In the genomic region with DNA sequence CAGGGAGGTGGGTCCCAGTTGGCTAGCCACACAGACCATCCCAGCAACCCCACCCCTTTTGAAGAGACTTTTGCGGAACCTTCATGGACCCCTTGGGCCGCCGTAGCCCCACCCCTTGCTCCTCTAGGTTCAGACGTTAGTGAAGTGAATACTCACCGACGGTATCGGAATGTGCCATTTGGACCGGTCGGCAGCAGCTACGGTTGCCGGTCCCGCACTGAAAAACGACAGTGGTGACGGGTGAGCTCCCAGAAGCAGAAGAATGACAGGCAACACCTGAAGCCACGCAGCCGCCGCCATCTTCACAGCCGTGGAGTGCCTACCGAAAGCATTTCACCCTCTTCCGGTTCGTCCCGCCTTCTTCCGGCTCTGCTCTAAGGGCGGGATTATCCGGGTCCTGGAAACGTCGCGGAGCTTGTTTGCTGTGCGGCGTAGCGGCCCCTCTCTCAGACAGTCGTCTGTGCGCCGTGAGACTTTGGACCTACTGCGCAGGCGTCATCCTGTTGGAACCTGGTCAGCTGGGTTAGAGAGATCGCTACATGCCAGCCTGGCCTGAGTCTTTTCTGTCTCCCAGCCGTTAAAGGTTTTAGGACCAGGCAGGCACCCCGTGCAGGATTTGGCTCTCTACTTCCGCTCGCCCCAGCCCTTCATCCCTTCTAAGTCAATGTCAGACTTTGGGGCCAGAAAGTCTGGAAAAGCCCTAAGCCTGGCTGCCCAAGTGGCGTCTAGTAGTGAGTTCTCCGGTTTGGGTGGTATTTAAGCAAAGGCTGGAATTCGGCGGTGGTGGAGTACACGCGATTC, we compare ENCODE assay signal across 8 cellular contexts. TPM values are rescaled to one million over a fixed set of nuclear protein-coding genes. Genes with fewer than 3 reads are reported as not detected.
DNase-seq lines count a peak whose midpoint lies in the region; ATAC-seq and TF ChIP-seq lines count a peak whose summit lies in the region.

A gene with protein sequence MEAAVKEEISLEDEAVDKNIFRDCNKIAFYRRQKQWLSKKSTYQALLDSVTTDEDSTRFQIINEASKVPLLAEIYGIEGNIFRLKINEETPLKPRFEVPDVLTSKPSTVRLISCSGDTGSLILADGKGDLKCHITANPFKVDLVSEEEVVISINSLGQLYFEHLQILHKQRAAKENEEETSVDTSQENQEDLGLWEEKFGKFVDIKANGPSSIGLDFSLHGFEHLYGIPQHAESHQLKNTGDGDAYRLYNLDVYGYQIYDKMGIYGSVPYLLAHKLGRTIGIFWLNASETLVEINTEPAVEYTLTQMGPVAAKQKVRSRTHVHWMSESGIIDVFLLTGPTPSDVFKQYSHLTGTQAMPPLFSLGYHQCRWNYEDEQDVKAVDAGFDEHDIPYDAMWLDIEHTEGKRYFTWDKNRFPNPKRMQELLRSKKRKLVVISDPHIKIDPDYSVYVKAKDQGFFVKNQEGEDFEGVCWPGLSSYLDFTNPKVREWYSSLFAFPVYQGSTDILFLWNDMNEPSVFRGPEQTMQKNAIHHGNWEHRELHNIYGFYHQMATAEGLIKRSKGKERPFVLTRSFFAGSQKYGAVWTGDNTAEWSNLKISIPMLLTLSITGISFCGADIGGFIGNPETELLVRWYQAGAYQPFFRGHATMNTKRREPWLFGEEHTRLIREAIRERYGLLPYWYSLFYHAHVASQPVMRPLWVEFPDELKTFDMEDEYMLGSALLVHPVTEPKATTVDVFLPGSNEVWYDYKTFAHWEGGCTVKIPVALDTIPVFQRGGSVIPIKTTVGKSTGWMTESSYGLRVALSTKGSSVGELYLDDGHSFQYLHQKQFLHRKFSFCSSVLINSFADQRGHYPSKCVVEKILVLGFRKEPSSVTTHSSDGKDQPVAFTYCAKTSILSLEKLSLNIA (N-terminal part only) (plus strand): TSS at position 103 of the 801 bp plus-strand sequence. CDS start 1,281 bp downstream, outside the sequence.
A gene with protein sequence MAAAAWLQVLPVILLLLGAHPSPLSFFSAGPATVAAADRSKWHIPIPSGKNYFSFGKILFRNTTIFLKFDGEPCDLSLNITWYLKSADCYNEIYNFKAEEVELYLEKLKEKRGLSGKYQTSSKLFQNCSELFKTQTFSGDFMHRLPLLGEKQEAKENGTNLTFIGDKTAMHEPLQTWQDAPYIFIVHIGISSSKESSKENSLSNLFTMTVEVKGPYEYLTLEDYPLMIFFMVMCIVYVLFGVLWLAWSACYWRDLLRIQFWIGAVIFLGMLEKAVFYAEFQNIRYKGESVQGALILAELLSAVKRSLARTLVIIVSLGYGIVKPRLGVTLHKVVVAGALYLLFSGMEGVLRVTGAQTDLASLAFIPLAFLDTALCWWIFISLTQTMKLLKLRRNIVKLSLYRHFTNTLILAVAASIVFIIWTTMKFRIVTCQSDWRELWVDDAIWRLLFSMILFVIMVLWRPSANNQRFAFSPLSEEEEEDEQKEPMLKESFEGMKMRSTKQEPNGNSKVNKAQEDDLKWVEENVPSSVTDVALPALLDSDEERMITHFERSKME (minus strand): TSS at position 335 of the 801 bp plus-strand sequence. CDS start 35 bp downstream, at position 300.

- H3K4me3 Mint-ChIP-seq in activated CD4-positive, alpha-beta T cell treated with anti-CD3 and anti-CD28 coated beads, Interleukin-2, amount 10 ng/mL, durations not matched to agents 24 days and 14 days = peak within 1 kb of the TSS; percentile 95

- H3K4me3 ChIP-seq in BJ (ENCODE audit: low read depth, low read length) = peak within 1 kb of the TSS; percentile 97
- H3K4me3 ChIP-seq in coronary artery = peak within 1 kb of the TSS; percentile 92

- peaks cover 17% of the 10 kb centered on the region for H3K36me3 Mint-ChIP-seq in activated CD4-positive, alpha-beta T cell treated with anti-CD3 and anti-CD28 coated beads, Interleukin-2, amount 10 ng/mL, durations not matched to agents 24 days and 14 days (ENCODE audit: low read depth)

- DNase-seq in BJ (ENCODE audit: low read depth) (peak; percentile 94), NCI-H526 treated with DMSO at 0.1 percent for 48 hours (lab: John Stamatoyannopoulos, UW) (peak; percentile 97), coronary artery (ENCODE audit: low spot score) (peak; percentile 99)
- peak; percentile 99 for DNase-seq in activated CD4-positive, alpha-beta T cell treated with anti-CD3 and anti-CD28 coated beads, Interleukin-2, amount 10 ng/mL, durations not matched to agents 24 days and 14 days
- peak; percentile 84 to 90 for DNase-seq in stimulated activated CD4-positive, alpha-beta T cell treated with anti-CD3 and anti-CD28 coated beads, Interleukin-1b, Interleukin-23, amount 100 ng/mL, for 4 hours (ENCODE audit: low read depth in 2 of 2)

- ATAC-seq in GM19324 (IDR thresholded peaks at IDR 0.05; ENCODE audit: low FRiP score, unreplicated experiment) (peak; percentile 95), HG03469 (IDR thresholded peaks at IDR 0.05; ENCODE audit: unreplicated experiment) (peak; percentile 72)

- H3K27me3 Mint-ChIP-seq in activated CD4-positive, alpha-beta T cell treated with anti-CD3 and anti-CD28 coated beads, Interleukin-2, amount 10 ng/mL, durations not matched to agents 24 days and 14 days = no peaks in the 10 kb centered on the region

- H3K4me1 Mint-ChIP-seq in activated CD4-positive, alpha-beta T cell treated with anti-CD3 and anti-CD28 coated beads, Interleukin-2, amount 10 ng/mL, durations not matched to agents 24 days and 14 days = peaks cover 39% of the 10 kb centered on the region

- intact Hi-C loops in activated CD4-positive, alpha-beta T cell treated with anti-CD3 and anti-CD28 coated beads, Interleukin-2, amount 10 ng/mL, durations not matched to agents 24 days and 14 days (cut with micrococcal nuclease) = loop anchor here (1.0 to 10.0 kb wide), 7 partner anchors 64 to 834 kb away; a partner anchor contains a TSS

- no peak for TF ChIP-seq CTCF in BJ (IDR thresholded peaks at IDR 0.05; ENCODE audit: insufficient read depth, low read depth, low read length)
- no peak for TF ChIP-seq CTCF in coronary artery (IDR thresholded peaks at IDR 0.05)

- H3K27me3 ChIP-seq in BJ (ENCODE audit: control insufficient read depth, insufficient read depth, low read length) (no peaks in the 10 kb centered on the region), layer of hippocampus (ENCODE audit: control insufficient read depth, insufficient read depth, low read length) (no peaks in the 10 kb centered on the region)

- H3K36me3 ChIP-seq in BJ (ENCODE audit: control insufficient read depth, insufficient read depth, low read length) = 0 out of 2 replicates have a peak, but pooled peaks cover under 1% of the 10 kb centered on the region

- CTCF ChIA-PET in BJ (lab: Yijun Ruan, JAX) = interaction anchor here (1.0 to 1.1 kb wide), 2 partner anchors 14 to 73 kb away, joined by 3 to 6 read pairs; no protein-coding TSS in a partner anchor

- POLR2A ChIA-PET in BJ (lab: Charles Lee) = interaction anchor here (0.6 to 1.0 kb wide), 3 partner anchors 65 to 222 kb away, joined by 3 to 6 read pairs (median 5); a partner anchor contains a TSS

- peak within 1 kb of the TSS; percentile 85 to 99 for H3K27ac ChIP-seq in coronary artery
- peak within 1 kb of the TSS; percentile 98 for H3K27ac ChIP-seq in layer of hippocampus (ENCODE audit: low read depth, low read length)

- no peaks in the 10 kb centered on the region for H3K9me3 Mint-ChIP-seq in activated CD4-positive, alpha-beta T cell treated with anti-CD3 and anti-CD28 coated beads, Interleukin-2, amount 10 ng/mL, durations not matched to agents 24 days and 14 days

- H3K27ac Mint-ChIP-seq in activated CD4-positive, alpha-beta T cell treated with anti-CD3 and anti-CD28 coated beads, Interleukin-2, amount 10 ng/mL, durations not matched to agents 24 days and 14 days = peak within 1 kb of the TSS; percentile 99

RNA-seq across cellular contexts. Expression of the first gene that starts in this region (rescaled TPM):
- 12.9 and 22.5 TPM in 2 replicates for polyA plus RNA-seq in BJ (2011; rRNA removed)
- polyA minus RNA-seq in BJ (2011; rRNA and poly(A)+ RNA removed) = 17.2 and 17.8 TPM in 2 replicates
- 15.0 and 17.6 TPM in 2 replicates for total RNA-seq in activated CD4-positive, alpha-beta T cell treated with anti-CD3 and anti-CD28 coated beads, Interleukin-2, amount 10 ng/mL, durations not matched to agents 24 days and 14 days

RNA-seq across cellular contexts. Expression of the second gene that starts in this region (rescaled TPM):
- polyA plus RNA-seq in BJ (2011; rRNA removed) = 25.1 and 39.3 TPM in 2 replicates
- polyA minus RNA-seq in BJ (2011; rRNA and poly(A)+ RNA removed) = 28.2 and 41.9 TPM in 2 replicates
- 37.1 and 39.1 TPM in 2 replicates for total RNA-seq in activated CD4-positive, alpha-beta T cell treated with anti-CD3 and anti-CD28 coated beads, Interleukin-2, amount 10 ng/mL, durations not matched to agents 24 days and 14 days

Comparison
In these comparisons a context has a peak if more than half of its experiments do, and no peak if none do; other contexts are left out.
1. Peak in every context shown above with its lines: DNase-seq, ATAC-seq, H3K4me3 ChIP-seq and H3K27ac ChIP-seq.